13 cellular contexts compared by ENCODE assay signal in genomic region chr12:12201274-12201758, GRCh38.
A peak's percentile ranks its signal among the peaks of the same experiment; 100 is the strongest.
DNase-seq lines count a peak whose midpoint lies in the region; ATAC-seq and TF ChIP-seq lines count a peak whose summit lies in the region.
"Had no signal": no experiment of that assay in that cellular context is flagged by ENCODE, and none has a peak within 500 bp of the region (broad histone marks: within the 10 kb centered on the region; RNA-seq: fewer than 3 reads in every experiment).

No MANE protein-coding gene starts in this region.

- DNase-seq in Right ventricle myocardium inferior (ENCODE audit: missing footprints) (no peak), right atrium auricular region (ENCODE audit: low spot score) (no peak), cardiac muscle cell (ENCODE audit: low read depth in 1 of 2, low spot score in 1 of 2) (peak; percentile 59 to 77), dedifferentiated amniotic fluid mesenchymal stem cell (ENCODE audit: extremely low spot score) (no peak), G401 (ENCODE audit: low spot score) (no peak)
- peak; percentile 32 for DNase-seq in T-helper 2 cell treated with Interferon-gamma antibody and Interleukin-4, amounts not matched to agents 5 μg/mL and 100 μg/mL, for 36 hours (ENCODE audit: low spot score)
- DNase-seq in stimulated activated naive CD8-positive, alpha-beta T cell treated with anti-CD3 and anti-CD28 coated beads, Interleukin-15, Interleukin-2, amounts not matched to agents 100 U/mL and 50 U/mL, for 24 hours = no peak
- no peak for DNase-seq in activated CD8-positive, alpha-beta memory T cell treated with anti-CD3 and anti-CD28 coated beads, Interleukin-2, amount 50 U/mL, for 48 hours
- DNase-seq: amniotic stem cell; CD8-positive, alpha-beta T cell; H7; Peyer's patch had no signal

- H3K27me3 ChIP-seq in right atrium auricular region (no peaks in the 10 kb centered on the region), cardiac muscle cell (no peaks in the 10 kb centered on the region)
- H3K27me3 ChIP-seq: Peyer's patch had no signal

- H3K4me3 Mint-ChIP-seq in T-helper 2 cell treated with Interferon-gamma antibody and Interleukin-4, amounts not matched to agents 5 μg/mL and 100 μg/mL, for 36 hours = no peak overlapping the region
- H3K4me3 Mint-ChIP-seq: CD8-positive, alpha-beta T cell; IgD-negative memory B cell had no signal

- H3K36me3 ChIP-seq in right atrium auricular region (no peaks in the 10 kb centered on the region), cardiac muscle cell (no peaks in the 10 kb centered on the region)
- H3K36me3 ChIP-seq: Peyer's patch had no signal

- H3K36me3 Mint-ChIP-seq in T-helper 2 cell treated with Interferon-gamma antibody and Interleukin-4, amounts not matched to agents 5 μg/mL and 100 μg/mL, for 36 hours (ENCODE audit: low read depth) = no peaks in the 10 kb centered on the region
- H3K36me3 Mint-ChIP-seq: IgD-negative memory B cell had no signal

- H3K9me3 ChIP-seq in right atrium auricular region (no peaks in the 10 kb centered on the region), cardiac muscle cell (ENCODE audit: low read depth) (no peaks in the 10 kb centered on the region)
- H3K9me3 ChIP-seq: Peyer's patch had no signal

- H3K9me3 Mint-ChIP-seq in T-helper 2 cell treated with Interferon-gamma antibody and Interleukin-4, amounts not matched to agents 5 μg/mL and 100 μg/mL, for 36 hours = peaks cover 25% of the 10 kb centered on the region

- ATAC-seq in Right ventricle myocardium inferior = peak; percentile 71
- ATAC-seq in stimulated activated naive CD8-positive, alpha-beta T cell treated with anti-CD3 and anti-CD28 coated beads, Interleukin-15, Interleukin-2, amounts not matched to agents 100 U/mL and 50 U/mL, for 24 hours = peak; percentile 73
- ATAC-seq: CD8-positive, alpha-beta T cell had no signal

- H3K27ac Mint-ChIP-seq in T-helper 2 cell treated with Interferon-gamma antibody and Interleukin-4, amounts not matched to agents 5 μg/mL and 100 μg/mL, for 36 hours = no peak overlapping the region
- H3K27ac Mint-ChIP-seq: CD8-positive, alpha-beta T cell; IgD-negative memory B cell had no signal

- peaks cover 39% of the 10 kb centered on the region for H3K27me3 Mint-ChIP-seq in T-helper 2 cell treated with Interferon-gamma antibody and Interleukin-4, amounts not matched to agents 5 μg/mL and 100 μg/mL, for 36 hours (ENCODE audit: low read depth)

- H3K4me1 Mint-ChIP-seq in T-helper 2 cell treated with Interferon-gamma antibody and Interleukin-4, amounts not matched to agents 5 μg/mL and 100 μg/mL, for 36 hours (ENCODE audit: low read depth) = peaks cover 1% of the 10 kb centered on the region
- H3K4me1 Mint-ChIP-seq: IgD-negative memory B cell had no signal

- in situ Hi-C loops in G401 (cut with HindIII; ENCODE audit: low sequenced_read_pairs) = no loop called here

- no peak overlapping the region for H3K4me3 ChIP-seq in right atrium auricular region
- no peak overlapping the region for H3K4me3 ChIP-seq in cardiac muscle cell
- H3K4me3 ChIP-seq: Peyer's patch had no signal

- H3K27ac ChIP-seq in right atrium auricular region (peak overlapping the region in 1 of 2 donors; percentile 8), cardiac muscle cell (peak overlapping the region; percentile 76)
- H3K27ac ChIP-seq: Peyer's patch had no signal

- TF ChIP-seq CTCF in right atrium auricular region (IDR thresholded peaks at IDR 0.05) = no peak
- TF ChIP-seq CTCF in cardiac muscle cell (IDR thresholded peaks at IDR 0.05; ENCODE audit: low read depth, low read length) = no peak

- intact Hi-C loops in Right ventricle myocardium inferior (cut with DNase I) = no loop called here

- H3K4me1 ChIP-seq in right atrium auricular region (no peaks in the 10 kb centered on the region), cardiac muscle cell (ENCODE audit: low read depth) (peaks cover 16% of the 10 kb centered on the region)
- H3K4me1 ChIP-seq: Peyer's patch had no signal

Comparison
In these comparisons a context has a peak if more than half of its experiments do, and no peak if none do; other contexts are left out.
1. DNase-seq: peak in T-helper 2 cell treated with Interferon-gamma antibody and Interleukin-4, amounts not matched to agents 5 μg/mL and 100 μg/mL, for 36 hours (single experiment) and cardiac muscle cell (2 of 2); none in Right ventricle myocardium inferior (single experiment), right atrium auricular region (single experiment), stimulated activated naive CD8-positive, alpha-beta T cell treated with anti-CD3 and anti-CD28 coated beads, Interleukin-15, Interleukin-2, amounts not matched to agents 100 U/mL and 50 U/mL, for 24 hours (single experiment), dedifferentiated amniotic fluid mesenchymal stem cell (single experiment), activated CD8-positive, alpha-beta memory T cell treated with anti-CD3 and anti-CD28 coated beads, Interleukin-2, amount 50 U/mL, for 48 hours (single experiment) and G401 (single experiment).